ENCODE assay signal across 1 cellular context in genomic region chr19:8304841-8305621, GRCh38.
TF ChIP-seq lines count a peak whose summit lies in the region.

No MANE protein-coding gene starts in this region.

TF ChIP-seq in H1, 55 proteins besides CTCF, POLR2A, EP300 and RAD21:
- TF ChIP-seq SUZ12 (IDR thresholded peaks at IDR 0.05; ENCODE audit: low read length): no peak
- no peak for TF ChIP-seq KDM1A (IDR thresholded peaks at IDR 0.05; ENCODE audit: borderline replicate concordance, low read length)
- TF ChIP-seq MAX (IDR thresholded peaks at IDR 0.05): no peak
- TF ChIP-seq NRF1 (IDR thresholded peaks at IDR 0.05; ENCODE audit: low read depth, low read length): no peak
- no peak for TF ChIP-seq RXRA (IDR thresholded peaks at IDR 0.05; ENCODE audit: insufficient read depth, low read depth, low read length)
- no peak for TF ChIP-seq RBBP5 (IDR thresholded peaks at IDR 0.05; ENCODE audit: borderline replicate concordance, low read depth, low read length)
- TF ChIP-seq TCF12 (IDR thresholded peaks at IDR 0.05; ENCODE audit: low read depth, low read length): no peak
- TF ChIP-seq EGR1 (IDR thresholded peaks at IDR 0.05; ENCODE audit: borderline replicate concordance, low read depth, low read length): no peak
- TF ChIP-seq CBX5 (IDR thresholded peaks at IDR 0.05; ENCODE audit: low read depth, low read length): no peak
- TF ChIP-seq HDAC2 (IDR thresholded peaks at IDR 0.05; ENCODE audit: borderline replicate concordance in 1 of 2, low read depth in 2 of 2, low read length in 2 of 2): no peak
- TF ChIP-seq FOSL1 (IDR thresholded peaks at IDR 0.05; ENCODE audit: insufficient read depth, low read depth, low read length): no peak
- no peak for TF ChIP-seq CHD7 (IDR thresholded peaks at IDR 0.05; ENCODE audit: insufficient replicate concordance, low read length)
- TF ChIP-seq NANOG (IDR thresholded peaks at IDR 0.05; ENCODE audit: insufficient read depth, low read depth, low read length, poor library complexity, severe bottlenecking): no peak
- no peak for TF ChIP-seq GABPA (IDR thresholded peaks at IDR 0.05; ENCODE audit: borderline replicate concordance, insufficient read depth, low read length)
- no peak for TF ChIP-seq GTF2F1 (IDR thresholded peaks at IDR 0.05; ENCODE audit: borderline replicate concordance, low read depth, low read length)
- TF ChIP-seq CEBPB (IDR thresholded peaks at IDR 0.05; ENCODE audit: low read depth, low read length): no peak
- no peak for TF ChIP-seq ZNF274 (IDR thresholded peaks at IDR 0.05; ENCODE audit: borderline replicate concordance, extremely low read depth, low read length)
- TF ChIP-seq CBX8 (IDR thresholded peaks at IDR 0.05; ENCODE audit: borderline replicate concordance, low read depth, low read length): no peak
- no peak for TF ChIP-seq SIRT6 (IDR thresholded peaks at IDR 0.05; ENCODE audit: low read length)
- TF ChIP-seq BACH1 (IDR thresholded peaks at IDR 0.05; ENCODE audit: low read length): no peak
